ENCODE assay signal across 8 cellular contexts in the genomic region with DNA sequence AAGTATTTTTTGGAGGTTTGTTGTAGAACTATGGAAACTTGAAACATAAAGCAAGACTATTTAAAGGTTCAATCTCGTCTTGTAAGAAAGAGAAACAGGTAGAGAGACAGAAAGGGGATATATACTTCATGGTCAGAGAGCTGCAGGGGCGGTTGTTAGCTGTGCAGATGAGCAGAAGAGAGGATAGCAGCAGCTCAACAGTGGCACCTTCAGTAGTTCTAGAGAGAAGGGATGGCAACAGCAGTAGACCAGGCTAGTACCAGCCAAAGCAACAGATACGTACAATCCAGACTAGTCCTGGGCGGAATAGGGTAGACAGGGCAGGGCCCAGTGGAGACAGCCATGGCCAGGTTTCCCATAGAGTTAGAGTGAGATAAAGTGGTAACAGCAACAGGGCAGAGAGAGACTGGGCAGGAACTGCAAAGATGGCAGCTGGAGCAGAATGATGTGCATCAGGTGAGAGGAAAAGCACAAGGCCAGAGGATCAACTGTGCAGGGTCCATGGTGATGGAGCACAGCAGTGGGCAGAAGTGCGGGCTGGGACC.
A peak's percentile ranks its signal among the peaks of the same experiment; 100 is the strongest.
DNase-seq lines count a peak whose midpoint lies in the region; ATAC-seq, FAIRE-seq and TF ChIP-seq lines count a peak whose summit lies in the region.

No MANE protein-coding gene starts in this region.

- no peak overlapping the region for H3K4me3 ChIP-seq in HFF-Myc (replicated peaks; ENCODE audit: low read depth, low read length)

- peak; percentile 21 for DNase-seq in HFF-Myc (ENCODE audit: extremely low read depth, low read depth)
- peak; percentile 98 for DNase-seq in MV-4-11 (lab: John Stamatoyannopoulos, UW)
- DNase-seq in activated CD4-positive, alpha-beta T cell treated with anti-CD3 and anti-CD28 coated beads for 1 hour = peak; percentile 12
- DNase-seq in fibroblast of gingiva (ENCODE audit: low read depth) = peak; percentile 39
- peak; percentile 78 for DNase-seq in stimulated activated CD4-positive, alpha-beta T cell treated with anti-CD3 and anti-CD28 coated beads, Interleukin-4, amount 100 ng/mL, for 24 hours
- DNase-seq in HTR-8/SVneo (ENCODE audit: insufficient read length, low spot score) = no peak
- no peak for DNase-seq in epidermal melanocyte (ENCODE audit: insufficient read length, low spot score)

- no peak for TF ChIP-seq CTCF in HFF-Myc (IDR thresholded peaks at IDR 0.05; ENCODE audit: low read depth, low read length, missing control alignments)

- FAIRE-seq in HTR-8/SVneo (lab: Jason Lieb, UNC) = no peak

- peak; percentile 86 for ATAC-seq in GM18508 (IDR thresholded peaks at IDR 0.05; ENCODE audit: insufficient read depth, unreplicated experiment)

Comparison
In these comparisons a context has a peak if more than half of its experiments do, and no peak if none do; other contexts are left out.
1. DNase-seq: peak in HFF-Myc (single experiment), MV-4-11 (single experiment), activated CD4-positive, alpha-beta T cell treated with anti-CD3 and anti-CD28 coated beads for 1 hour (single experiment), fibroblast of gingiva (single experiment) and stimulated activated CD4-positive, alpha-beta T cell treated with anti-CD3 and anti-CD28 coated beads, Interleukin-4, amount 100 ng/mL, for 24 hours (single experiment); none in HTR-8/SVneo (single experiment) and epidermal melanocyte (single experiment).